13 cellular contexts compared by ENCODE assay signal in genomic region chr3:37458162-37458895, GRCh38. TPM values are rescaled to one million over a fixed set of nuclear protein-coding genes. Genes with fewer than 3 reads are reported as not detected.
A peak's percentile ranks its signal among the peaks of the same experiment; 100 is the strongest.
DNase-seq lines count a peak whose midpoint lies in the region; ATAC-seq and TF ChIP-seq lines count a peak whose summit lies in the region.
"Had no signal": no experiment of that assay in that cellular context is flagged by ENCODE, and none has a peak within 500 bp of the region (broad histone marks: within the 10 kb centered on the region; RNA-seq: fewer than 3 reads in every experiment).

No MANE protein-coding gene starts in this region.

- no peaks in the 10 kb centered on the region for H3K36me3 ChIP-seq in mesenchymal stem cell (ENCODE audit: control insufficient read depth in 1 of 2, insufficient read depth in 2 of 2, low read depth in 1 of 2, low read length in 2 of 2)
- no peaks in the 10 kb centered on the region for H3K36me3 ChIP-seq in CD4-positive, alpha-beta memory T cell (ENCODE audit: insufficient read depth, low read length)

- no peak overlapping the region for H3K4ac ChIP-seq in mesenchymal stem cell (ENCODE audit: low read depth in 1 of 2, low read length in 2 of 2)

- H3K4me2 ChIP-seq in mesenchymal stem cell (ENCODE audit: low read length, poor library complexity, severe bottlenecking): no peak overlapping the region

- intact Hi-C loops in dorsolateral prefrontal cortex (cut with DNase I): no loop called here
- intact Hi-C loops in CD4-positive, alpha-beta memory T cell (cut with micrococcal nuclease): no loop called here

- CTCF ChIA-PET in CD4-positive, alpha-beta memory T cell (lab: Charles Lee; ENCODE audit: partially characterized antibody): interaction anchor here (1.4 kb wide), 1 partner anchor 9 kb away, joined by 4 read pairs; no protein-coding TSS in a partner anchor

- H3K23ac ChIP-seq in mesenchymal stem cell (ENCODE audit: low read length in 2 of 2): no peak overlapping the region

- H2AK5ac ChIP-seq in mesenchymal stem cell (ENCODE audit: low read length, severe bottlenecking): no peak overlapping the region

- H3K4me1 ChIP-seq in mesenchymal stem cell (ENCODE audit: control insufficient read depth, insufficient read depth, low read depth, low read length): peaks cover 1% of the 10 kb centered on the region
- no peaks in the 10 kb centered on the region for H3K4me1 ChIP-seq in CD4-positive, alpha-beta memory T cell (ENCODE audit: insufficient read depth, low read length)

- H3K4me3 ChIP-seq in dorsolateral prefrontal cortex: no peak overlapping the region
- no peak overlapping the region for H3K4me3 ChIP-seq in mesenchymal stem cell (ENCODE audit: insufficient read depth in 1 of 2, low read depth in 1 of 2, low read length in 2 of 2)
- H3K4me3 ChIP-seq in CD4-positive, alpha-beta memory T cell (ENCODE audit: low read length in 2 of 2): no peak overlapping the region

- H3K36me3 Mint-ChIP-seq in osteocyte (ENCODE audit: unreplicated experiment) (no peaks in the 10 kb centered on the region), mesothelial cell of epicardium (no peaks in the 10 kb centered on the region)
- H3K36me3 Mint-ChIP-seq in CD4-positive, alpha-beta memory T cell: no peaks in the 10 kb centered on the region

- peak overlapping the region; percentile 41 for H4K91ac ChIP-seq in mesenchymal stem cell (ENCODE audit: low read length)

- peaks cover 76% of the 10 kb centered on the region for H3K27me3 Mint-ChIP-seq in osteocyte (ENCODE audit: unreplicated experiment)
- H3K27me3 Mint-ChIP-seq in mesothelial cell of epicardium (ENCODE audit: low read depth): peaks cover 38% of the 10 kb centered on the region
- H3K27me3 Mint-ChIP-seq in CD4-positive, alpha-beta memory T cell: peaks cover 46 to 55% of the 10 kb centered on the region in 2 donors

- 38% methylated on average over 6 of the region's 6 CpGs for WGBS in mesenchymal stem cell

- H3K79me1 ChIP-seq in mesenchymal stem cell (replicated peaks; ENCODE audit: low read length, poor library complexity, severe bottlenecking): no peaks in the 10 kb centered on the region

- no peaks in the 10 kb centered on the region for H3K9me3 Mint-ChIP-seq in osteocyte (ENCODE audit: unreplicated experiment)
- peaks cover 4% of the 10 kb centered on the region for H3K9me3 Mint-ChIP-seq in mesothelial cell of epicardium
- peaks cover 0 to 9% (median 6%) of the 10 kb centered on the region in 8 donors for H3K9me3 Mint-ChIP-seq in CD4-positive, alpha-beta memory T cell

- H3K4me1 Mint-ChIP-seq in osteocyte (ENCODE audit: unreplicated experiment) (peaks cover 6% of the 10 kb centered on the region), mesothelial cell of epicardium (peaks cover 34% of the 10 kb centered on the region)
- H3K4me1 Mint-ChIP-seq in CD4-positive, alpha-beta memory T cell: no peaks in the 10 kb centered on the region
- H3K4me1 Mint-ChIP-seq: activated B cell treated with CpG ODN at 0.5 μM for 24 hours had no signal

- no peak overlapping the region for H3K9ac ChIP-seq in mesenchymal stem cell (ENCODE audit: low read length)

- H3K9me3 ChIP-seq in mesenchymal stem cell (ENCODE audit: control insufficient read depth, low read length): peaks cover 3% of the 10 kb centered on the region
- no peaks in the 10 kb centered on the region for H3K9me3 ChIP-seq in CD4-positive, alpha-beta memory T cell (ENCODE audit: control insufficient read depth in 1 of 2, low read length in 2 of 2)

- H2BK5ac ChIP-seq in mesenchymal stem cell (ENCODE audit: low read depth, low read length, poor library complexity, severe bottlenecking): no peak overlapping the region

- H3K27ac ChIP-seq in dorsolateral prefrontal cortex (peak overlapping the region in 30 of 59 donors; percentile 6 to 78 (median 50)), mesenchymal stem cell (ENCODE audit: low read length, poor library complexity, severe bottlenecking) (no peak overlapping the region)
- H3K27ac ChIP-seq in CD4-positive, alpha-beta memory T cell (ENCODE audit: low read depth, low read length): no peak overlapping the region

- H2AFZ ChIP-seq in mesenchymal stem cell (ENCODE audit: low read depth, low read length): no peak overlapping the region

- no peak for TF ChIP-seq CTCF in dorsolateral prefrontal cortex (IDR thresholded peaks at IDR 0.05 in 54 of 56, conservative IDR thresholded peaks at IDR 0.05 in 2 of 56; ENCODE audit: low read depth in 1 of 56, partially characterized antibody in 56 of 56)
- TF ChIP-seq CTCF in osteocyte (IDR thresholded peaks at IDR 0.05): no peak
- no peak for TF ChIP-seq CTCF in mesothelial cell of epicardium (IDR thresholded peaks at IDR 0.05; ENCODE audit: unreplicated experiment)

- in situ Hi-C loops in KBM-7 (cut with MboI; ENCODE audit: low pct_unique_long_range_greater_than_20kb, low sequenced_read_pairs): no loop called here

- no peak overlapping the region for H2BK12ac ChIP-seq in mesenchymal stem cell (ENCODE audit: low read length in 2 of 2)

- H2BK120ac ChIP-seq in mesenchymal stem cell (ENCODE audit: low read depth, low read length): no peak overlapping the region

- no peak overlapping the region for H3K14ac ChIP-seq in mesenchymal stem cell (ENCODE audit: low read length in 2 of 2)

- DNase-seq in Ammon's horn (ENCODE audit: low spot score) (peak; percentile 36), KBM-7 (peak; percentile 95), dorsolateral prefrontal cortex (peak in 2 of 10 donors; percentile 28 to 51), mesenchymal stem cell (no peak), osteocyte (ENCODE audit: extremely low spot score, unreplicated experiment) (no peak), mesothelial cell of epicardium (ENCODE audit: low spot score in 2 of 2, unreplicated experiment in 2 of 2) (no peak)
- no peak for DNase-seq in CD4-positive, alpha-beta memory T cell
- DNase-seq: activated B cell treated with CpG ODN at 0.5 μM for 24 hours, MM.1S, SHP77, small intestine had no signal

- no peak overlapping the region for H2BK15ac ChIP-seq in mesenchymal stem cell (ENCODE audit: low read depth, poor library complexity, severe bottlenecking)

- no peak overlapping the region for H3K18ac ChIP-seq in mesenchymal stem cell (ENCODE audit: low read depth in 1 of 2, low read length in 2 of 2)

- H3K4me3 Mint-ChIP-seq in osteocyte (ENCODE audit: unreplicated experiment) (no peak overlapping the region), mesothelial cell of epicardium (no peak overlapping the region)
- H3K4me3 Mint-ChIP-seq in CD4-positive, alpha-beta memory T cell: no peak overlapping the region
- H3K4me3 Mint-ChIP-seq: activated B cell treated with CpG ODN at 0.5 μM for 24 hours had no signal

- H3K27me3 ChIP-seq in dorsolateral prefrontal cortex (no peaks in the 10 kb centered on the region), mesenchymal stem cell (ENCODE audit: control insufficient read depth in 1 of 2, insufficient read depth in 1 of 2, low read length in 2 of 2) (peaks cover 82 to 88% of the 10 kb centered on the region in 2 experiments)
- H3K27me3 ChIP-seq in CD4-positive, alpha-beta memory T cell (ENCODE audit: insufficient read depth, low read length): peaks cover 16% of the 10 kb centered on the region

- POLR2A ChIA-PET in CD4-positive, alpha-beta memory T cell (lab: Charles Lee; ENCODE audit: partially characterized antibody): no interaction called here

- no peak overlapping the region for H4K8ac ChIP-seq in mesenchymal stem cell (ENCODE audit: low read length)

- H3K27ac Mint-ChIP-seq in osteocyte (ENCODE audit: unreplicated experiment) (no peak overlapping the region), mesothelial cell of epicardium (no peak overlapping the region)
- no peak overlapping the region for H3K27ac Mint-ChIP-seq in CD4-positive, alpha-beta memory T cell
- H3K27ac Mint-ChIP-seq: activated B cell treated with CpG ODN at 0.5 μM for 24 hours; activated T-helper 2 cell treated with anti-CD3 and anti-CD28 coated beads, Interferon-gamma antibody, Interleukin-2, Interleukin-4, amounts not matched to agents 10 μg/mL and 5 μg/mL and 100 μg/mL, durations not matched to agents 14 hours and 24 hours and 36 hours had no signal

- no peak for ATAC-seq in GM21723 (IDR thresholded peaks at IDR 0.05; ENCODE audit: unreplicated experiment)

RNA-seq across cellular contexts. Expression of gene ITGA9, which starts 6.4 kb away (rescaled TPM):
- total RNA-seq in dorsolateral prefrontal cortex (10 to 100 TPM in 119 of 120 experiments, 1 to 10 TPM in 1; 9.6 to 32.3 (median 18.2) TPM), osteocyte (0.24 and 0.44 TPM in 2 replicates), mesothelial cell of epicardium (12.7 to 15.9 TPM (median 14.6 TPM) in 3 replicates)
- polyA plus RNA-seq in mesenchymal stem cell (2013, experiment 1 of 2): 0.14 TPM
- polyA plus RNA-seq in mesenchymal stem cell (2013, experiment 2 of 2): 0.07 TPM
- total RNA-seq in CD4-positive, alpha-beta memory T cell: under 1 TPM; 0.08 to 0.17 TPM
- polyA plus RNA-seq in CD4-positive, alpha-beta memory T cell: not detected
- total RNA-seq: activated B cell treated with CpG ODN at 0.5 μM for 24 hours had no signal

Comparison
In these comparisons a context has a peak if more than half of its experiments do, and no peak if none do; other contexts are left out.
1. DNase-seq: peak in Ammon's horn (single experiment) and KBM-7 (single experiment); none in mesenchymal stem cell (single experiment), osteocyte (single experiment), mesothelial cell of epicardium (0 of 2) and CD4-positive, alpha-beta memory T cell (0 of 5).
2. H3K27ac ChIP-seq: peak in dorsolateral prefrontal cortex (30 of 59); none in mesenchymal stem cell (single experiment) and CD4-positive, alpha-beta memory T cell (single experiment).